2 cellular contexts compared by ENCODE assay signal in genomic region chr22:42947211-42947990, GRCh38.
TF ChIP-seq lines count a peak whose summit lies in the region.

No MANE protein-coding gene starts in this region.

TF ChIP-seq in GM12878, 131 proteins besides CTCF, POLR2A, EP300 and RAD21:
- TF ChIP-seq ZNF687 (IDR thresholded peaks at IDR 0.05) (0 out of 2 replicates have a peak, but pooled peaks have one; percentile 19), SREBF2 (IDR thresholded peaks at IDR 0.05; ENCODE audit: low read length) (no peak)

TF ChIP-seq in liver, 16 proteins besides CTCF, POLR2A, EP300 and RAD21 (continued from another document):
- no peak for TF ChIP-seq REST (IDR thresholded peaks at IDR 0.05)
- no peak for TF ChIP-seq EGR1 (IDR thresholded peaks at IDR 0.05; ENCODE audit: low read depth in 2 of 2)
- no peak for TF ChIP-seq HNF4A (conservative IDR thresholded peaks at IDR 0.05)
- TF ChIP-seq HNF4G (IDR thresholded peaks at IDR 0.05): no peak
- no peak for TF ChIP-seq MAX (IDR thresholded peaks at IDR 0.05)
- no peak for TF ChIP-seq RXRA (IDR thresholded peaks at IDR 0.05)
- TF ChIP-seq SP1 (IDR thresholded peaks at IDR 0.05): no peak
- no peak for TF ChIP-seq FOXA1 (IDR thresholded peaks at IDR 0.05)
- no peak for TF ChIP-seq GABPA (IDR thresholded peaks at IDR 0.05 in 1 of 2, conservative IDR thresholded peaks at IDR 0.05 in 1 of 2)
- TF ChIP-seq NR2F2 (IDR thresholded peaks at IDR 0.05): no peak
